In the genomic region with DNA sequence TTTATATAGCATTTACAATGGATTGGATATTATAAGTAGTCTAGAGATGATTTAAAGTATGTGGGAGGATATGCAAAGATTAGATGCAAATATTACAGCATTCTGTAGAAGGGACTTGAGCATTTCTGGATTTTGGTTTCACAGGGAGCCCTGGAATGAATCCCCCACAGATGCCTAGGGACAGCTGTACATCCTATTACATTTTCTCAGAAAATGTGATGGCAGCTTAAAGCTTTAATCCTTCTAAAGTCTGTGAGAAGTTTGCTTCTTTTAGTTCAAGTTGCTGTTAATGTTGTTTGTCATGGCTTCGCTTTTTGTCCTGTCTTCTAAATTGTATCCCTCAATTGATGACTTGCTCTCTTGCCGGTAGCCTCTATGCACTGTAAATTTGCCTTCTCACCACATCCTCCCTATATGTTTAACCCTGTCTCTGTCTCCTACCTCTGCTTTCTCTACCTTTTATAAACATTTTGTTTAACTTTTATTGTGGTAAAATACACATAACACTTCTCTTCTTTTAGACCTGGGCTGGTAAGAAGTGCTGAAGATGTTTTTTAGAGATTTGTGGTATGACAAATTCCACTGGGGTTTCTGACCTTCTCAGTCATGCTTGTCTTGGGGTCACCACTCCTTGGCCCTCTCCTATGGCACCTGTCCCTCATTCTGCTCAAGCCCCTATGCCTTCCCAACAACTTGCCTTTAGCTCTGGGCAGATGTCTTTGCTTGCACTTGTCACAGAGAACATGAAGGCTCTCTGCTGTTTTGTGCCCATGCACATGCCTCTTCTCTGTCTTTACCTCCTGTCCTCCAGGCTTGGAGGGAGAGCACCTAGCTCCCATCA, we compare ENCODE assay signal across 11 cellular contexts. TPM values are rescaled to one million over a fixed set of nuclear protein-coding genes. Genes with fewer than 3 reads are reported as not detected.
A peak's percentile ranks its signal among the peaks of the same experiment; 100 is the strongest.
DNase-seq lines count a peak whose midpoint lies in the region; ATAC-seq, FAIRE-seq and TF ChIP-seq lines count a peak whose summit lies in the region.
"Had no signal": no experiment of that assay in that cellular context is flagged by ENCODE, and none has a peak within 500 bp of the region (broad histone marks: within the 10 kb centered on the region; RNA-seq: fewer than 3 reads in every experiment).

No MANE protein-coding gene starts in this region.

- no peak for TF ChIP-seq CTCF in SU-DHL-6 (IDR thresholded peaks at IDR 0.05; ENCODE audit: insufficient read depth, low read length, poor library complexity, severe bottlenecking)

- DNase-seq in GM18507 (ENCODE audit: extremely low spot score, insufficient read length, low read depth) (no peak), naive B cell (no peak), NOMO-1 (lab: John Stamatoyannopoulos, UW; ENCODE audit: unreplicated experiment in 2 of 2) (no peak), islet precursor cell (no peak), NCI-H345 treated with DMSO at 0.1 percent for 48 hours (lab: John Stamatoyannopoulos, UW; ENCODE audit: unreplicated experiment) (no peak)
- DNase-seq: anterior cingulate cortex, NCI-H2029, sigmoid colon had no signal

- peaks cover 39% of the 10 kb centered on the region for H4K20me1 ChIP-seq in SU-DHL-6 (ENCODE audit: low read depth, low read length)

- H3K36me3 Mint-ChIP-seq in naive B cell = peaks cover 0 to 5% of the 10 kb centered on the region in 2 donors

- peaks cover 36% of the 10 kb centered on the region; the same call in 1 of the 2 replicates for H3F3A ChIP-seq in SU-DHL-6 (ENCODE audit: insufficient read depth)

- H2AFZ ChIP-seq in SU-DHL-6 (ENCODE audit: low read depth, low read length, severe bottlenecking) = no peak overlapping the region

- no peaks in the 10 kb centered on the region for H3K27me3 Mint-ChIP-seq in naive B cell

- peaks cover 100% of the 10 kb centered on the region for H3K79me2 ChIP-seq in SU-DHL-6 (ENCODE audit: insufficient read depth, low read length)

- no peaks in the 10 kb centered on the region for H3K9me3 Mint-ChIP-seq in naive B cell

- peak overlapping the region in 7 of 8 donors; percentile 2 to 81 (median 37) for H3K4me3 Mint-ChIP-seq in naive B cell

- peaks cover 11% of the 10 kb centered on the region for H3K36me3 ChIP-seq in SU-DHL-6 (ENCODE audit: low read length)
- H3K36me3 ChIP-seq: sigmoid colon, thoracic aorta had no signal

- no peaks in the 10 kb centered on the region for H3K9me3 ChIP-seq in SU-DHL-6 (ENCODE audit: insufficient read depth, low read length)
- H3K9me3 ChIP-seq: sigmoid colon, thoracic aorta had no signal

- H3K27ac Mint-ChIP-seq in naive B cell = peak overlapping the region in 4 of 6 donors; percentile 16 to 80 (median 39)

- FAIRE-seq in GM18507 (lab: Jason Lieb, UNC) = peak; percentile 51

- H3K4me3 ChIP-seq in SU-DHL-6 (ENCODE audit: insufficient read depth, low read length, poor library complexity, severe bottlenecking) = no peak overlapping the region
- H3K4me3 ChIP-seq: sigmoid colon, thoracic aorta had no signal

- H3K27ac ChIP-seq in SU-DHL-6 (ENCODE audit: low read depth, low read length) = peak overlapping the region; percentile 47
- H3K27ac ChIP-seq: sigmoid colon, thoracic aorta had no signal

- H3K9ac ChIP-seq in SU-DHL-6 (ENCODE audit: low read length) = no peak overlapping the region

- ATAC-seq in HG02610 (IDR thresholded peaks at IDR 0.05; ENCODE audit: unreplicated experiment) (peak; percentile 54), naive B cell (ENCODE audit: low read depth in 2 of 2) (peak in 1 of 2 donors; percentile 35)

- peak overlapping the region; percentile 62 for H3K4me2 ChIP-seq in SU-DHL-6 (ENCODE audit: low read depth, low read length, poor library complexity, severe bottlenecking)

- no peaks in the 10 kb centered on the region for H3K27me3 ChIP-seq in SU-DHL-6 (ENCODE audit: low read length)
- H3K27me3 ChIP-seq: sigmoid colon had no signal

- no peaks in the 10 kb centered on the region for H3K9me2 ChIP-seq in SU-DHL-6 (replicated peaks; ENCODE audit: insufficient read depth, low read length)

- H3K4me1 Mint-ChIP-seq in naive B cell = peaks cover 57 to 76% (median 69%) of the 10 kb centered on the region in 3 donors

RNA-seq across cellular contexts. Expression of gene LNPEP, which starts 37.9 kb away (rescaled TPM):
- 10 to 100 TPM; 17.3 to 50.9 (median 44.3) TPM for polyA plus RNA-seq in naive B cell (ENCODE audit: low read depth in 6 of 6)
